20 cellular contexts compared by ENCODE assay signal in genomic region chr9:13109781-13110180, GRCh38.
"Had no signal": no experiment of that assay in that cellular context is flagged by ENCODE, and none has a peak within 500 bp of the region (broad histone marks: within the 10 kb centered on the region; RNA-seq: fewer than 3 reads in every experiment).

No MANE protein-coding gene starts in this region.

- H3K4me3 ChIP-seq: hepatocyte, ovary, right lobe of liver, tibial nerve had no signal

- DNase-seq: activated CD4-positive, alpha-beta T cell treated with anti-CD3 and anti-CD28 coated beads for 1 hour; activated CD4-positive, alpha-beta T cell treated with anti-CD3 and anti-CD28 coated beads, Interleukin-2, amount 10 ng/mL, durations not matched to agents 7 days and 5 days; activated CD8-positive, alpha-beta T cell treated with anti-CD3 and anti-CD28 coated beads for 36 hours; activated gamma-delta T cell treated with Interleukin-2 at 50 U/mL for 16 hours; activated naive CD8-positive, alpha-beta T cell treated with anti-CD3 and anti-CD28 coated beads, Interleukin-2, amount 50 U/mL, for 24 hours; activated T-cell treated with anti-CD3 and anti-CD28 coated beads, Interleukin-2, amount 50 U/mL, for 4 hours; amygdala; central memory CD4-positive, alpha-beta T cell; islet precursor cell; left cardiac atrium; mammary epithelial cell; naive B cell; ovary; right lobe of liver; stimulated activated CD4-positive, alpha-beta T cell treated with anti-CD3 and anti-CD28 coated beads, Interleukin-2, amount 100 ng/mL, for 48 hours; stimulated activated naive CD4-positive, alpha-beta T cell treated with Interleukin-2 at 50 U/mL for 16 hours; T-helper 17 cell; T1000 had no signal
